In the genomic region with DNA sequence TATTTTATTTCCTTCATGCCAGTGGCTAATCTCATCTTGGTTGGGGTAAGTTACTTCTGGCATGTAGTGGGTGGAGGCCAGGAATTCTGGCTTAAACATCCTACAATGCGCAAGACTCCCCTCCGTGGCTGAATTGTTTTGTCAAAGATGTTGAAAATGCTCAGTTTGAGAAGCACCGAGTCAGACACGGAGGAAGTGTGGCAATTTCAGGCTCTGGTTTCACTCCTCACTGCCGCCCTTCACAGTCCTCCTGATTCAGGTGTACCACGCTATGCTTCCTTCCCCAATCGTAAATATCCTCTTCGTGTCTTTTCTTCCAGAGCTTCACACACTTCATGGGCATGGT, we compare ENCODE assay signal across 9 cellular contexts.
A peak's percentile ranks its signal among the peaks of the same experiment; 100 is the strongest.
DNase-seq lines count a peak whose midpoint lies in the region; ATAC-seq, FAIRE-seq and TF ChIP-seq lines count a peak whose summit lies in the region.
"Had no signal": no experiment of that assay in that cellular context is flagged by ENCODE, and none has a peak within 500 bp of the region (broad histone marks: within the 10 kb centered on the region; RNA-seq: fewer than 3 reads in every experiment).

No MANE protein-coding gene starts in this region.

- ATAC-seq in GM21717 (IDR thresholded peaks at IDR 0.05; ENCODE audit: unreplicated experiment) = peak; percentile 82

- H3K4me1 ChIP-seq in liver (ENCODE audit: control insufficient read depth in 4 of 4, insufficient read depth in 4 of 4, low read length in 3 of 4) = peaks cover 5 to 27% (median 11%) of the 10 kb centered on the region in 4 donors

- no peak for TF ChIP-seq RAD21 in liver (IDR thresholded peaks at IDR 0.05)

- peak; percentile 96 for FAIRE-seq in GM12891 (lab: Jason Lieb, UNC)

- TF ChIP-seq POLR2A in GM12891 (IDR thresholded peaks at IDR 0.05; ENCODE audit: low read depth, low read length) = peak; percentile 60; the same call in 1 of the 2 replicates

- H3K9me3 ChIP-seq in liver (ENCODE audit: control insufficient read depth in 4 of 4, low read length in 3 of 4) = no peaks in the 10 kb centered on the region

- peak overlapping the region; percentile 74 to 80 for H3K27ac ChIP-seq in liver (ENCODE audit: low read depth in 1 of 2, low read length in 2 of 2)

- DNase-seq in GM12891 (ENCODE audit: insufficient read length, low spot score) (no peak), NCI-H2107 (lab: John Stamatoyannopoulos, UW) (peak; percentile 88), activated gamma-delta T cell treated with Interleukin-2 at 50 U/mL for 16 hours (no peak), amygdala (lab: John Stamatoyannopoulos, UW) (no peak), NCI-H510A (lab: John Stamatoyannopoulos, UW) (no peak)
- no peak for DNase-seq in NK-92 treated with Interleukin-12 subunit alpha and Interleukin-12 subunit beta, amount 100 ng/mL, for 24 hours (lab: John Stamatoyannopoulos, UW)
- DNase-seq: RPMI8226 had no signal

- no peak for TF ChIP-seq CTCF in liver (IDR thresholded peaks at IDR 0.05; ENCODE audit: low read depth, low read length, missing input control)

- H3K27me3 ChIP-seq in liver (ENCODE audit: control insufficient read depth in 4 of 4, insufficient read depth in 4 of 4, low read length in 3 of 4) = no peaks in the 10 kb centered on the region

- peak overlapping the region; percentile 38 to 55 for H3K9ac ChIP-seq in liver (ENCODE audit: low read depth in 1 of 2, low read length in 2 of 2)

- WGBS in liver = 22% methylated on average over 8 of the region's 8 CpGs

- no peak overlapping the region for H3K4me3 ChIP-seq in liver (ENCODE audit: low read depth in 1 of 3, low read length in 3 of 3)

- no peaks in the 10 kb centered on the region for H3K36me3 ChIP-seq in liver (ENCODE audit: control insufficient read depth in 4 of 4, insufficient read depth in 3 of 4, low read depth in 1 of 4, low read length in 3 of 4)

TF ChIP-seq in GM12891, 5 proteins besides CTCF, POLR2A, EP300 and RAD21:
- TF ChIP-seq POLR2AphosphoS5 (IDR thresholded peaks at IDR 0.05; ENCODE audit: low read depth, low read length) (peak; percentile 39; the same call in 1 of the 2 replicates), PAX5 (IDR thresholded peaks at IDR 0.05; ENCODE audit: insufficient read depth, low read length, severe bottlenecking) (no peak), TAF1 (IDR thresholded peaks at IDR 0.05; ENCODE audit: low read depth, low read length) (0 out of 2 replicates have a peak, but pooled peaks have one; percentile 29), POU2F2 (IDR thresholded peaks at IDR 0.05; ENCODE audit: low read depth, low read length) (no peak), SPI1 (IDR thresholded peaks at IDR 0.05; ENCODE audit: low read depth, low read length) (peak; percentile 65)

TF ChIP-seq in liver, 16 proteins besides CTCF, POLR2A, EP300 and RAD21:
- TF ChIP-seq, protein P1, sequence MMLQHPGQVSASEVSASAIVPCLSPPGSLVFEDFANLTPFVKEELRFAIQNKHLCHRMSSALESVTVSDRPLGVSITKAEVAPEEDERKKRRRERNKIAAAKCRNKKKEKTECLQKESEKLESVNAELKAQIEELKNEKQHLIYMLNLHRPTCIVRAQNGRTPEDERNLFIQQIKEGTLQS (IDR thresholded peaks at IDR 0.05) = no peak
- TF ChIP-seq, protein P2, sequence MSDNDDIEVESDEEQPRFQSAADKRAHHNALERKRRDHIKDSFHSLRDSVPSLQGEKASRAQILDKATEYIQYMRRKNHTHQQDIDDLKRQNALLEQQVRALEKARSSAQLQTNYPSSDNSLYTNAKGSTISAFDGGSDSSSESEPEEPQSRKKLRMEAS (IDR thresholded peaks at IDR 0.05) = no peak
- TF ChIP-seq JUND (IDR thresholded peaks at IDR 0.05) (no peak), FOXA1 (IDR thresholded peaks at IDR 0.05) (no peak), EGR1 (IDR thresholded peaks at IDR 0.05; ENCODE audit: low read depth in 2 of 2) (no peak), RXRA (IDR thresholded peaks at IDR 0.05) (no peak), YY1 (IDR thresholded peaks at IDR 0.05) (no peak), GABPA (IDR thresholded peaks at IDR 0.05 in 1 of 2, conservative IDR thresholded peaks at IDR 0.05 in 1 of 2) (no peak), NR2F2 (IDR thresholded peaks at IDR 0.05) (no peak), HNF4A (conservative IDR thresholded peaks at IDR 0.05) (no peak), FOXA2 (IDR thresholded peaks at IDR 0.05) (no peak), SP1 (IDR thresholded peaks at IDR 0.05) (no peak), HNF4G (IDR thresholded peaks at IDR 0.05) (no peak), TAF1 (conservative IDR thresholded peaks at IDR 0.05) (no peak)
- TF ChIP-seq, protein P3, sequence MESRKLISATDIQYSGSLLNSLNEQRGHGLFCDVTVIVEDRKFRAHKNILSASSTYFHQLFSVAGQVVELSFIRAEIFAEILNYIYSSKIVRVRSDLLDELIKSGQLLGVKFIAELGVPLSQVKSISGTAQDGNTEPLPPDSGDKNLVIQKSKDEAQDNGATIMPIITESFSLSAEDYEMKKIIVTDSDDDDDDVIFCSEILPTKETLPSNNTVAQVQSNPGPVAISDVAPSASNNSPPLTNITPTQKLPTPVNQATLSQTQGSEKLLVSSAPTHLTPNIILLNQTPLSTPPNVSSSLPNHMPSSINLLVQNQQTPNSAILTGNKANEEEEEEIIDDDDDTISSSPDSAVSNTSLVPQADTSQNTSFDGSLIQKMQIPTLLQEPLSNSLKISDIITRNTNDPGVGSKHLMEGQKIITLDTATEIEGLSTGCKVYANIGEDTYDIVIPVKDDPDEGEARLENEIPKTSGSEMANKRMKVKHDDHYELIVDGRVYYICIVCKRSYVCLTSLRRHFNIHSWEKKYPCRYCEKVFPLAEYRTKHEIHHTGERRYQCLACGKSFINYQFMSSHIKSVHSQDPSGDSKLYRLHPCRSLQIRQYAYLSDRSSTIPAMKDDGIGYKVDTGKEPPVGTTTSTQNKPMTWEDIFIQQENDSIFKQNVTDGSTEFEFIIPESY (IDR thresholded peaks at IDR 0.05) = no peak
- TF ChIP-seq, protein P4, sequence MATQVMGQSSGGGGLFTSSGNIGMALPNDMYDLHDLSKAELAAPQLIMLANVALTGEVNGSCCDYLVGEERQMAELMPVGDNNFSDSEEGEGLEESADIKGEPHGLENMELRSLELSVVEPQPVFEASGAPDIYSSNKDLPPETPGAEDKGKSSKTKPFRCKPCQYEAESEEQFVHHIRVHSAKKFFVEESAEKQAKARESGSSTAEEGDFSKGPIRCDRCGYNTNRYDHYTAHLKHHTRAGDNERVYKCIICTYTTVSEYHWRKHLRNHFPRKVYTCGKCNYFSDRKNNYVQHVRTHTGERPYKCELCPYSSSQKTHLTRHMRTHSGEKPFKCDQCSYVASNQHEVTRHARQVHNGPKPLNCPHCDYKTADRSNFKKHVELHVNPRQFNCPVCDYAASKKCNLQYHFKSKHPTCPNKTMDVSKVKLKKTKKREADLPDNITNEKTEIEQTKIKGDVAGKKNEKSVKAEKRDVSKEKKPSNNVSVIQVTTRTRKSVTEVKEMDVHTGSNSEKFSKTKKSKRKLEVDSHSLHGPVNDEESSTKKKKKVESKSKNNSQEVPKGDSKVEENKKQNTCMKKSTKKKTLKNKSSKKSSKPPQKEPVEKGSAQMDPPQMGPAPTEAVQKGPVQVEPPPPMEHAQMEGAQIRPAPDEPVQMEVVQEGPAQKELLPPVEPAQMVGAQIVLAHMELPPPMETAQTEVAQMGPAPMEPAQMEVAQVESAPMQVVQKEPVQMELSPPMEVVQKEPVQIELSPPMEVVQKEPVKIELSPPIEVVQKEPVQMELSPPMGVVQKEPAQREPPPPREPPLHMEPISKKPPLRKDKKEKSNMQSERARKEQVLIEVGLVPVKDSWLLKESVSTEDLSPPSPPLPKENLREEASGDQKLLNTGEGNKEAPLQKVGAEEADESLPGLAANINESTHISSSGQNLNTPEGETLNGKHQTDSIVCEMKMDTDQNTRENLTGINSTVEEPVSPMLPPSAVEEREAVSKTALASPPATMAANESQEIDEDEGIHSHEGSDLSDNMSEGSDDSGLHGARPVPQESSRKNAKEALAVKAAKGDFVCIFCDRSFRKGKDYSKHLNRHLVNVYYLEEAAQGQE (IDR thresholded peaks at IDR 0.05) = no peak
